In the genomic region with DNA sequence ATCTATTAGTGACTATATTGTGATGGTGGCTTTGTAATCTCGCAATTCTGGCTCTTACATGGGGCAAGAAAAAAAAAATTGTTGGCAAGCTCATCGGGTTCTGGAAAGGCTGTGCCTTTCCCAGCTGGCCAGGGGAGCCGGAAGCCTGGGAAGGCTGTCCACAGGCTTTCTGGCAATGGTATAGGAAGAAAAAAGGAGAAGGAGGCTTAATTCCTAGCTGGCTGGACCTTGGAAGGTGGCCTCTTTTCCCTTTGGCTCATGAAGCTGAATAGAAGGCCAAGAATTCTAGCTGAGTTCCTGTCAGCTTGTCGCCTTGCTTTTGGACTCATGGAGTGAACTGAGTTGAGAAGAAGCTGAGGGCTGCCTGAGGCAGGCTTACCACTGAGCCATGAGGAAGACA, we compare ENCODE assay signal across 13 cellular contexts.
A peak's percentile ranks its signal among the peaks of the same experiment; 100 is the strongest.
DNase-seq lines count a peak whose midpoint lies in the region; TF ChIP-seq lines count a peak whose summit lies in the region.
"Had no signal": no experiment of that assay in that cellular context is flagged by ENCODE, and none has a peak within 500 bp of the region (broad histone marks: within the 10 kb centered on the region; RNA-seq: fewer than 3 reads in every experiment).

No MANE protein-coding gene starts in this region.

- H3K27me3 Mint-ChIP-seq in brain (peaks cover 4% of the 10 kb centered on the region), HFFc6 (ENCODE audit: insufficient read depth) (no peaks in the 10 kb centered on the region)
- H3K27me3 Mint-ChIP-seq: activated naive CD8-positive, alpha-beta T cell treated with anti-CD3 and anti-CD28 coated beads, Interleukin-2, amount 10 ng/mL, durations not matched to agents 7 days and 5 days had no signal

- peak overlapping the region in 2 of 5 experiments; percentile 11 to 37 for H3K4me3 Mint-ChIP-seq in brain
- no peak overlapping the region for H3K4me3 Mint-ChIP-seq in HFFc6
- H3K4me3 Mint-ChIP-seq: activated naive CD8-positive, alpha-beta T cell treated with anti-CD3 and anti-CD28 coated beads, Interleukin-2, amount 10 ng/mL, durations not matched to agents 7 days and 5 days had no signal

- peaks cover 46% of the 10 kb centered on the region for H3K4me1 Mint-ChIP-seq in brain
- H3K4me1 Mint-ChIP-seq in HFFc6 (ENCODE audit: low read depth): peaks cover 16% of the 10 kb centered on the region
- H3K4me1 Mint-ChIP-seq: activated naive CD8-positive, alpha-beta T cell treated with anti-CD3 and anti-CD28 coated beads, Interleukin-2, amount 10 ng/mL, durations not matched to agents 7 days and 5 days had no signal

- H3K27ac Mint-ChIP-seq in brain: peak overlapping the region; percentile 7 to 88 (median 58)
- no peak overlapping the region for H3K27ac Mint-ChIP-seq in HFFc6
- H3K27ac Mint-ChIP-seq: activated naive CD8-positive, alpha-beta T cell treated with anti-CD3 and anti-CD28 coated beads, Interleukin-2, amount 10 ng/mL, durations not matched to agents 7 days and 5 days had no signal

- DNase-seq in Ammon's horn (ENCODE audit: low spot score) (peak; percentile 68), hippocampal formation (lab: John Stamatoyannopoulos, UW) (peak; percentile 11 to 47), pulmonary artery endothelial cell (ENCODE audit: low read depth, low spot score) (peak; percentile 84), HFFc6 (no peak), NCI-H146 treated with DMSO at 0.1 percent for 48 hours (lab: John Stamatoyannopoulos, UW; ENCODE audit: unreplicated experiment) (no peak), NCI-H82 (lab: John Stamatoyannopoulos, UW) (no peak)
- DNase-seq in stimulated activated CD4-positive, alpha-beta T cell treated with anti-CD3 and anti-CD28 coated beads, Interleukin-2, amount 100 ng/mL, for 24 hours: no peak
- DNase-seq: activated naive CD8-positive, alpha-beta T cell treated with anti-CD3 and anti-CD28 coated beads, Interleukin-2, amount 10 ng/mL, durations not matched to agents 7 days and 5 days; DMS79; effector CD8-positive, alpha-beta T cell; NCI-H774; SHP77 had no signal

- H3K36me3 Mint-ChIP-seq in brain (peaks cover 6% of the 10 kb centered on the region), HFFc6 (ENCODE audit: low read depth) (no peaks in the 10 kb centered on the region)
- H3K36me3 Mint-ChIP-seq: activated naive CD8-positive, alpha-beta T cell treated with anti-CD3 and anti-CD28 coated beads, Interleukin-2, amount 10 ng/mL, durations not matched to agents 7 days and 5 days had no signal

- H3K9me3 Mint-ChIP-seq in brain (peaks cover 0 to 3% (median 0%) of the 10 kb centered on the region in 5 experiments), HFFc6 (no peaks in the 10 kb centered on the region)
- H3K9me3 Mint-ChIP-seq: activated naive CD8-positive, alpha-beta T cell treated with anti-CD3 and anti-CD28 coated beads, Interleukin-2, amount 10 ng/mL, durations not matched to agents 7 days and 5 days had no signal

- no peak for TF ChIP-seq CTCF in brain (conservative IDR thresholded peaks at IDR 0.05)
- TF ChIP-seq CTCF in HFFc6 (IDR thresholded peaks at IDR 0.05): no peak

Comparison
In these comparisons a context has a peak if more than half of its experiments do, and no peak if none do; other contexts are left out.
1. DNase-seq: peak in Ammon's horn (single experiment), hippocampal formation (2 of 2) and pulmonary artery endothelial cell (single experiment); none in HFFc6 (single experiment), stimulated activated CD4-positive, alpha-beta T cell treated with anti-CD3 and anti-CD28 coated beads, Interleukin-2, amount 100 ng/mL, for 24 hours (0 of 2), NCI-H146 treated with DMSO at 0.1 percent for 48 hours (single experiment) and NCI-H82 (single experiment).